1 cellular context compared by ENCODE assay signal in the genomic region with DNA sequence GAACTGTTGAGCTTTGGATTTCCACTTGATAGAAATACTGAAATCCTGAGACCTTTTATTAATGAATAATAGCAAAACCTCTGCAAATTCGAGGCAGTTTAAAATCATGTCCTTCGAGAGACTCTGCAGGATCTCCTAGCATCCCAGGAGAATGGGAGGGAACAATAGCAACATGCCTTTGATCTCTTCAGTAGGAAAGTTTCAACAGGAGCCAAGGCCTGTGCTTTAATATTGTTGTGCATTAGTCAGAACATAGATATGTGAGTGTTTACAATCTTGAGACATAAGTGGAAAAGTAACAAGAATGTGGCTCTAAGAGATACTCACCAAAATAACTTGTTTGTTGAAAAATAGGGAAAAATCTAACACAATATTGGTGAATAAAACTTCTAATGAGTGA.
TF ChIP-seq lines count a peak whose summit lies in the region.

No MANE protein-coding gene starts in this region.

TF ChIP-seq in endothelial cell of umbilical vein, 7 proteins besides CTCF, POLR2A, EP300 and RAD21 (continued from another document):
- TF ChIP-seq POLR2AphosphoS5 (IDR thresholded peaks at IDR 0.05; ENCODE audit: insufficient read depth, low read depth, low read length): no peak
- no peak for TF ChIP-seq JUN (IDR thresholded peaks at IDR 0.05; ENCODE audit: borderline replicate concordance, insufficient read depth, insufficient read length, low read depth)
- TF ChIP-seq GATA2 (IDR thresholded peaks at IDR 0.05; ENCODE audit: insufficient read depth, insufficient read length, low read depth, low read length): no peak
- no peak for TF ChIP-seq EZH2 (IDR thresholded peaks at IDR 0.05; ENCODE audit: borderline replicate concordance, low read depth, low read length, severe bottlenecking)
- no peak for TF ChIP-seq MYC (IDR thresholded peaks at IDR 0.05; ENCODE audit: low read depth, low read length)
- TF ChIP-seq, protein P1, sequence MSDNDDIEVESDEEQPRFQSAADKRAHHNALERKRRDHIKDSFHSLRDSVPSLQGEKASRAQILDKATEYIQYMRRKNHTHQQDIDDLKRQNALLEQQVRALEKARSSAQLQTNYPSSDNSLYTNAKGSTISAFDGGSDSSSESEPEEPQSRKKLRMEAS (IDR thresholded peaks at IDR 0.05; ENCODE audit: insufficient read depth, insufficient read length): no peak
